ENCODE assay signal across 8 cellular contexts in genomic region chr13:102846261-102847015, GRCh38. TPM values are rescaled to one million over a fixed set of nuclear protein-coding genes. Genes with fewer than 3 reads are reported as not detected.
DNase-seq lines count a peak whose midpoint lies in the region; ATAC-seq, FAIRE-seq and TF ChIP-seq lines count a peak whose summit lies in the region.

No MANE protein-coding gene starts in this region.

- H3K9me2 ChIP-seq in DOHH2 (replicated peaks; ENCODE audit: control insufficient read depth, low read length), result no peaks in the 10 kb centered on the region

- ATAC-seq in GM21526 (IDR thresholded peaks at IDR 0.05; ENCODE audit: low FRiP score, unreplicated experiment) (peak; percentile 44), left ventricle myocardium superior (peak; percentile 48)

- no peak for TF ChIP-seq CTCF in DOHH2 (IDR thresholded peaks at IDR 0.05; ENCODE audit: low read depth, low read length, poor library complexity, severe bottlenecking)

- 0 to 1% (median 0%) methylated on average over 31 of the region's 31 CpGs for WGBS in adipose tissue, 3 donors

- DNase-seq in SK-MEL-5 (ENCODE audit: low read depth, low spot score) (peak; percentile 41), left ventricle myocardium superior (peak; percentile 46), renal cortical epithelial cell (ENCODE audit: low read depth) (peak; percentile 35), GM19239 (ENCODE audit: insufficient read length, low spot score) (no peak)

- peaks cover 58% of the 10 kb centered on the region for H3K79me2 ChIP-seq in DOHH2 (ENCODE audit: control insufficient read depth, low read length)

- H3K27me3 ChIP-seq in DOHH2 (ENCODE audit: control insufficient read depth, low read length) (no peaks in the 10 kb centered on the region), HUES48 (ENCODE audit: control insufficient read depth, insufficient read depth, low read length) (no peaks in the 10 kb centered on the region)

- FAIRE-seq in GM19239 (lab: Jason Lieb, UNC), result no peak

- H3K9me3 ChIP-seq in DOHH2 (ENCODE audit: control insufficient read depth, insufficient read depth, low read length), result no peaks in the 10 kb centered on the region
- no peaks in the 10 kb centered on the region for H3K9me3 ChIP-seq in HUES48 (ENCODE audit: control insufficient read depth, insufficient read depth, low read length)

- H3K36me3 ChIP-seq in DOHH2 (ENCODE audit: control insufficient read depth, low read length) (peaks cover 10% of the 10 kb centered on the region), HUES48 (ENCODE audit: control insufficient read depth, insufficient read depth, low read length) (no peaks in the 10 kb centered on the region)

- H3K9ac ChIP-seq in HUES48 (ENCODE audit: low read depth, low read length), result peak overlapping the region; percentile 90

- peaks cover 9% of the 10 kb centered on the region; the same call in 1 of the 2 replicates for H3F3A ChIP-seq in DOHH2 (ENCODE audit: control insufficient read depth, insufficient read depth)

- intact Hi-C loops in left ventricle myocardium superior (cut with micrococcal nuclease), result loop anchor here (5.0 kb wide), 1 partner anchor 254 kb away; no protein-coding TSS in a partner anchor

- peaks cover 17% of the 10 kb centered on the region for H3K4me1 ChIP-seq in DOHH2 (ENCODE audit: control insufficient read depth, low read length)
- H3K4me1 ChIP-seq in HUES48 (ENCODE audit: control insufficient read depth, insufficient read depth, low read length), result no peaks in the 10 kb centered on the region

- peak overlapping the region; percentile 93 for H3K27ac ChIP-seq in DOHH2 (ENCODE audit: low read depth, low read length)
- H3K27ac ChIP-seq in HUES48 (ENCODE audit: low read depth, low read length), result peak overlapping the region; percentile 95
- H3K27ac ChIP-seq in adipose tissue (ENCODE audit: low read depth, low read length), result peak overlapping the region; percentile 84

- in situ Hi-C loops in SK-MEL-5 (cut with HindIII; ENCODE audit: low pct_unique_long_range_greater_than_20kb, low sequenced_read_pairs), result no loop called here

- no peaks in the 10 kb centered on the region for H4K20me1 ChIP-seq in DOHH2 (ENCODE audit: control insufficient read depth, insufficient read depth, low read depth, low read length)

- peak overlapping the region; percentile 94 for H3K4me3 ChIP-seq in DOHH2 (ENCODE audit: low read length)
- H3K4me3 ChIP-seq in HUES48 (ENCODE audit: low read depth, low read length), result peak overlapping the region; percentile 99

- H3K4me2 ChIP-seq in DOHH2 (ENCODE audit: low read length), result peak overlapping the region; percentile 78

RNA-seq across cellular contexts. Expression of gene ERCC5, which starts 0.6 kb away (rescaled TPM):
- total RNA-seq in SK-MEL-5 (2014; rRNA removed; shearing (Covaris generic)), result 42.5 and 52.0 TPM in 2 replicates
- 26.4 and 28.0 TPM in 2 replicates for polyA plus RNA-seq in SK-MEL-5 (2015; cell fraction: cytosol; rRNA removed)
- polyA plus RNA-seq in SK-MEL-5 (2015; cell fraction: nucleus; rRNA removed), result 120 and 155 TPM in 2 replicates
- polyA plus RNA-seq in adipose tissue, result 10 to 100 TPM; 25.1 to 45.5 (median 30.0) TPM
- total RNA-seq in left ventricle myocardium superior (26.2 TPM), renal cortical epithelial cell (78.0 TPM in 2 replicates)

RNA-seq across cellular contexts. Expression of gene BIVM, which starts 47.5 kb away (rescaled TPM):
- 15.5 and 17.2 TPM in 2 replicates for total RNA-seq in SK-MEL-5 (2014; rRNA removed; shearing (Covaris generic))
- polyA plus RNA-seq in SK-MEL-5 (2015; cell fraction: cytosol; rRNA removed), result 10.5 and 10.8 TPM in 2 replicates
- polyA plus RNA-seq in SK-MEL-5 (2015; cell fraction: nucleus; rRNA removed), result 36.7 and 48.3 TPM in 2 replicates
- 10 to 100 TPM in 1 of 3 donors, 1 to 10 TPM in 2; 6.3 to 13.8 (median 6.7) TPM for polyA plus RNA-seq in adipose tissue
- 39.1 TPM for total RNA-seq in left ventricle myocardium superior
- total RNA-seq in renal cortical epithelial cell, result 13.2 and 56.8 TPM in 2 replicates

RNA-seq across cellular contexts. Expression of gene POGLUT2, which starts 47.7 kb away (rescaled TPM):
- total RNA-seq in SK-MEL-5 (2014; rRNA removed; shearing (Covaris generic)), result not detected in 2 replicates
- not detected in 2 replicates for polyA plus RNA-seq in SK-MEL-5 (2015; cell fraction: cytosol; rRNA removed)
- polyA plus RNA-seq in SK-MEL-5 (2015; cell fraction: nucleus; rRNA removed), result not detected in 2 replicates
- 1 to 10 TPM; 1.3 to 6.1 (median 2.9) TPM for polyA plus RNA-seq in adipose tissue
- total RNA-seq in left ventricle myocardium superior (3.5 TPM), renal cortical epithelial cell (15.3 and 50.2 TPM in 2 replicates)
